Comparison of ENCODE assay signal across 8 cellular contexts in genomic region chr11:125494987-125495725, GRCh38. TPM values are rescaled to one million over a fixed set of nuclear protein-coding genes. Genes with fewer than 3 reads are reported as not detected.
A peak's percentile ranks its signal among the peaks of the same experiment; 100 is the strongest.
DNase-seq lines count a peak whose midpoint lies in the region; ATAC-seq and TF ChIP-seq lines count a peak whose summit lies in the region.

No MANE protein-coding gene starts in this region.

- peak; percentile 65 for DNase-seq in activated effector memory CD4-positive, alpha-beta T cell treated with anti-CD3 and anti-CD28 coated beads, Interleukin-2, amount 50 U/mL, for 16 hours
- no peak for DNase-seq in activated effector memory CD4-positive, alpha-beta T cell treated with Interleukin-2 at 50 U/mL for 16 hours
- DNase-seq in T-helper 2 cell treated with Interferon-gamma antibody and Interleukin-4, amounts not matched to agents 5 μg/mL and 100 μg/mL, for 36 hours (ENCODE audit: low spot score) = no peak
- DNase-seq in effector memory CD8-positive, alpha-beta T cell = peak in 1 of 3 experiments; percentile 6
- DNase-seq in right lobe of liver (peak in 1 of 3 donors; percentile 43), stomach (no peak), OCI-LY7 (ENCODE audit: low spot score) (no peak)

- no peaks in the 10 kb centered on the region for H3K9me2 ChIP-seq in OCI-LY7 (ENCODE audit: insufficient read depth, low read length)

- TF ChIP-seq EP300 in stomach (IDR thresholded peaks at IDR 0.05) = no peak

- H3K4me3 ChIP-seq in right lobe of liver (peak overlapping the region; percentile 44 to 54 (median 44)), stomach (peak overlapping the region; percentile 63 to 67 (median 66)), OCI-LY7 (ENCODE audit: low read depth, low read length, poor library complexity, severe bottlenecking) (no peak overlapping the region)

- peaks cover 0 to 6% of the 10 kb centered on the region in 2 donors for H3K27me3 ChIP-seq in right lobe of liver
- H3K27me3 ChIP-seq in stomach = peaks cover 0 to 48% (median 31%) of the 10 kb centered on the region in 3 donors

- H3K36me3 ChIP-seq in right lobe of liver (no peaks in the 10 kb centered on the region), stomach (no peaks in the 10 kb centered on the region), OCI-LY7 (ENCODE audit: insufficient read depth, low read length) (no peaks in the 10 kb centered on the region)

- 3% methylated on average over 29 of the region's 55 CpGs for WGBS in right lobe of liver (ENCODE audit: insufficient coverage, low coverage, low lambda C conversion rate, missing lambda C conversion rate)
- WGBS in stomach, 5 donors = 1 to 4% (median 2%) methylated on average over 29 to 55 of the region's 55 CpGs

- peaks cover 54% of the 10 kb centered on the region for H3K27me3 Mint-ChIP-seq in T-helper 2 cell treated with Interferon-gamma antibody and Interleukin-4, amounts not matched to agents 5 μg/mL and 100 μg/mL, for 36 hours (ENCODE audit: low read depth)
- H3K27me3 Mint-ChIP-seq in effector memory CD8-positive, alpha-beta T cell = peaks cover 29 to 30% of the 10 kb centered on the region in 2 donors

- no peak overlapping the region for H2AFZ ChIP-seq in OCI-LY7 (ENCODE audit: low read length)

- BruUV-seq in OCI-LY7 (replicated peaks; lab: Mats Ljungman, UMichigan) = no TSS peak

- H3K4me1 ChIP-seq in right lobe of liver = peaks cover 0 to 6% (median 0%) of the 10 kb centered on the region in 4 donors
- peaks cover 11 to 27% (median 21%) of the 10 kb centered on the region in 4 donors for H3K4me1 ChIP-seq in stomach
- no peaks in the 10 kb centered on the region for H3K4me1 ChIP-seq in OCI-LY7 (ENCODE audit: insufficient read depth, low read length, poor library complexity, severe bottlenecking)

- CTCF ChIA-PET in OCI-LY7 (lab: Charles Lee; ENCODE audit: unreplicated experiment) = no interaction called here

- TF ChIP-seq POLR2A in right lobe of liver (IDR thresholded peaks at IDR 0.05) (no peak), stomach (IDR thresholded peaks at IDR 0.05) (no peak)

- no peaks in the 10 kb centered on the region for H3K9me3 ChIP-seq in right lobe of liver
- no peaks in the 10 kb centered on the region for H3K9me3 ChIP-seq in stomach
- H3K9me3 ChIP-seq in OCI-LY7 (ENCODE audit: low read length) = no peaks in the 10 kb centered on the region

- H4K20me1 ChIP-seq in OCI-LY7 (ENCODE audit: insufficient read depth, low read length) = no peaks in the 10 kb centered on the region

- H3K79me2 ChIP-seq in OCI-LY7 (ENCODE audit: insufficient read depth, low read depth, low read length) = no peaks in the 10 kb centered on the region

- no peaks in the 10 kb centered on the region for H3K36me3 Mint-ChIP-seq in T-helper 2 cell treated with Interferon-gamma antibody and Interleukin-4, amounts not matched to agents 5 μg/mL and 100 μg/mL, for 36 hours (ENCODE audit: low read depth)
- peaks cover 9% of the 10 kb centered on the region for H3K36me3 Mint-ChIP-seq in effector memory CD8-positive, alpha-beta T cell (ENCODE audit: insufficient read depth)

- H3K4me3 Mint-ChIP-seq in T-helper 2 cell treated with Interferon-gamma antibody and Interleukin-4, amounts not matched to agents 5 μg/mL and 100 μg/mL, for 36 hours = peak overlapping the region; percentile 76
- peak overlapping the region; percentile 90 to 96 for H3K4me3 Mint-ChIP-seq in effector memory CD8-positive, alpha-beta T cell

- no peaks in the 10 kb centered on the region for H3K9me3 Mint-ChIP-seq in T-helper 2 cell treated with Interferon-gamma antibody and Interleukin-4, amounts not matched to agents 5 μg/mL and 100 μg/mL, for 36 hours
- no peaks in the 10 kb centered on the region for H3K9me3 Mint-ChIP-seq in effector memory CD8-positive, alpha-beta T cell

- peak overlapping the region in 2 of 3 donors; percentile 18 to 32 for H3K27ac ChIP-seq in right lobe of liver
- peak overlapping the region; percentile 25 to 88 (median 65) for H3K27ac ChIP-seq in stomach
- no peak overlapping the region for H3K27ac ChIP-seq in OCI-LY7 (ENCODE audit: low read depth, low read length, poor library complexity, severe bottlenecking)

- H3K4me1 Mint-ChIP-seq in T-helper 2 cell treated with Interferon-gamma antibody and Interleukin-4, amounts not matched to agents 5 μg/mL and 100 μg/mL, for 36 hours (ENCODE audit: low read depth) = peaks cover 17% of the 10 kb centered on the region
- H3K4me1 Mint-ChIP-seq in effector memory CD8-positive, alpha-beta T cell (ENCODE audit: low read depth in 2 of 2) = peaks cover 18 to 19% of the 10 kb centered on the region in 2 donors

- no peak overlapping the region for H3K27ac Mint-ChIP-seq in T-helper 2 cell treated with Interferon-gamma antibody and Interleukin-4, amounts not matched to agents 5 μg/mL and 100 μg/mL, for 36 hours
- H3K27ac Mint-ChIP-seq in effector memory CD8-positive, alpha-beta T cell = peak overlapping the region; percentile 63 to 87

- intact Hi-C loops in right lobe of liver (cut with DNase I) (no loop called here), stomach (cut with DNase I; ENCODE audit: low total_unique reads) (no loop called here), OCI-LY7 (cut with micrococcal nuclease; ENCODE audit: unreplicated experiment) (no loop called here)

- no peak overlapping the region for H3K4me2 ChIP-seq in OCI-LY7 (ENCODE audit: low read length)

- peak; percentile 17 for ATAC-seq in effector memory CD8-positive, alpha-beta T cell (replicated peaks)
- ATAC-seq in right lobe of liver (peak; percentile 72 to 77 (median 72)), HG03280 (IDR thresholded peaks at IDR 0.05; ENCODE audit: unreplicated experiment) (no peak)

- TF ChIP-seq CTCF in right lobe of liver (IDR thresholded peaks at IDR 0.05) (no peak), stomach (IDR thresholded peaks at IDR 0.05) (no peak), OCI-LY7 (conservative IDR thresholded peaks at IDR 0.05; ENCODE audit: low read length) (no peak)

- POLR2A ChIA-PET in OCI-LY7 (lab: Charles Lee) = no interaction called here

RNA-seq across cellular contexts. Expression of gene FEZ1, which starts 0.9 kb away (rescaled TPM):
- total RNA-seq in right lobe of liver = 1 to 10 TPM; 3.4 to 5.3 (median 4.4) TPM
- 10 to 100 TPM in 4 of 5 donors, under 1 TPM in 1; 0.87 to 94.5 (median 14.7) TPM for total RNA-seq in stomach
- polyA plus RNA-seq in stomach = 10 to 100 TPM; 13.2 to 19.2 (median 15.4) TPM
- total RNA-seq in OCI-LY7 (2014; rRNA removed; shearing (Covaris generic)) = 0.22 TPM in 1 of 2 replicates, not detected in the other
- total RNA-seq in OCI-LY7 (2022) = 0.36 and 0.55 TPM in 2 replicates
